In genomic region chr15:95520511-95520910, GRCh38 we compare ENCODE assay signal across 25 cellular contexts.
A peak's percentile ranks its signal among the peaks of the same experiment; 100 is the strongest.
DNase-seq lines count a peak whose midpoint lies in the region; ATAC-seq, FAIRE-seq and TF ChIP-seq lines count a peak whose summit lies in the region.
"Had no signal": no experiment of that assay in that cellular context is flagged by ENCODE, and none has a peak within 500 bp of the region (broad histone marks: within the 10 kb centered on the region; RNA-seq: fewer than 3 reads in every experiment).

No MANE protein-coding gene starts in this region.

- TF ChIP-seq POLR2A in GM12892 (IDR thresholded peaks at IDR 0.05; ENCODE audit: low read depth, low read length) = no peak

- ATAC-seq in GM18868 (IDR thresholded peaks at IDR 0.05; ENCODE audit: unreplicated experiment) (peak; percentile 81), GM21529 (IDR thresholded peaks at IDR 0.05; ENCODE audit: unreplicated experiment) (no peak), HG02840 (IDR thresholded peaks at IDR 0.05; ENCODE audit: low FRiP score, unreplicated experiment) (no peak)
- ATAC-seq: naive thymus-derived CD4-positive, alpha-beta T cell had no signal

- DNase-seq in COLO829 (ENCODE audit: low spot score) = peak; percentile 85
- peak; percentile 15 for DNase-seq in amniotic epithelial cell (ENCODE audit: low read depth)
- peak; percentile 30 for DNase-seq in glomerular visceral epithelial cell (ENCODE audit: extremely low spot score)
- no peak for DNase-seq in GM12892 (ENCODE audit: insufficient read length)
- no peak for DNase-seq in NCI-H2029 (lab: John Stamatoyannopoulos, UW)
- DNase-seq: activated CD4-positive, alpha-beta T cell treated with anti-CD3 and anti-CD28 coated beads for 48 hours; activated naive CD4-positive, alpha-beta T cell treated with anti-CD3 and anti-CD28 coated beads for 36 hours; activated T-cell treated with anti-CD3 and anti-CD28 coated beads, Interleukin-2, amount 50 U/mL, for 48 hours; amniotic stem cell; caudate nucleus; head of caudate nucleus; naive thymus-derived CD4-positive, alpha-beta T cell; NCI-H1092 treated with DMSO at 0.1 percent for 48 hours; NCI-H1930; NCI-H345; NCI-H748 treated with DMSO at 0.1 percent for 48 hours; retina; stimulated activated CD4-positive, alpha-beta T cell treated with anti-CD3 and anti-CD28 coated beads, Interleukin-12 subunit alpha, Interleukin-12 subunit beta, amount 100 ng/mL, for 4 hours; stimulated activated CD4-positive, alpha-beta T cell treated with anti-CD3 and anti-CD28 coated beads, Interleukin-4, amount 100 ng/mL, for 4 hours; stimulated activated naive CD4-positive, alpha-beta T cell had no signal

- no peak for FAIRE-seq in GM12892 (lab: Jason Lieb, UNC)
- FAIRE-seq: endometrium, GM18507 had no signal

Comparison
In these comparisons a context has a peak if more than half of its experiments do, and no peak if none do; other contexts are left out.
1. DNase-seq: peak in COLO829 (single experiment), amniotic epithelial cell (single experiment) and glomerular visceral epithelial cell (single experiment); none in GM12892 (single experiment) and NCI-H2029 (single experiment).